Comparison of ENCODE assay signal across 8 cellular contexts in genomic region chr1:149851585-149852213, GRCh38. TPM values are rescaled to one million over a fixed set of nuclear protein-coding genes. Genes with fewer than 3 reads are reported as not detected.
DNase-seq lines count a peak whose midpoint lies in the region; ATAC-seq and FAIRE-seq lines count a peak whose summit lies in the region.
"Not testable (repeated sequence)": the region's sequence is repeated elsewhere in the genome, so short reads cannot be mapped to it uniquely, and the experiment has no call there.

No MANE protein-coding gene starts in this region.

- not testable (repeated sequence) for H3K9me3 Mint-ChIP-seq in activated T-cell treated with anti-CD3 and anti-CD28 coated beads, Interleukin-2, amount 50 U/mL, for 4 hours

- ATAC-seq in GM19397 (IDR thresholded peaks at IDR 0.05; ENCODE audit: unreplicated experiment) (peak; percentile 39), GM21786 (IDR thresholded peaks at IDR 0.05; ENCODE audit: unreplicated experiment) (peak; percentile 27), HG02981 (IDR thresholded peaks at IDR 0.05; ENCODE audit: unreplicated experiment) (peak; percentile 40), HG03457 (IDR thresholded peaks at IDR 0.05; ENCODE audit: unreplicated experiment) (peak; percentile 31), left colon (peak; percentile 60)
- peak; percentile 63 to 64 for ATAC-seq in activated T-cell treated with anti-CD3 and anti-CD28 coated beads, Interleukin-2, amount 50 U/mL, for 4 hours
- peak; percentile 65 for ATAC-seq in stimulated activated naive CD8-positive, alpha-beta T cell treated with anti-CD3 and anti-CD28 coated beads, Interleukin-15, Interleukin-2, amounts not matched to agents 100 U/mL and 50 U/mL, for 24 hours

- intact Hi-C loops in left colon (cut with DNase I, micrococcal nuclease), result not testable (repeated sequence)

- peak; percentile 77 for FAIRE-seq in GM18507 (lab: Jason Lieb, UNC)

- not testable (repeated sequence) for H3K27me3 Mint-ChIP-seq in activated T-cell treated with anti-CD3 and anti-CD28 coated beads, Interleukin-2, amount 50 U/mL, for 4 hours (ENCODE audit: low read depth)

- not testable (repeated sequence) for H3K4me3 Mint-ChIP-seq in activated T-cell treated with anti-CD3 and anti-CD28 coated beads, Interleukin-2, amount 50 U/mL, for 4 hours

- not testable (repeated sequence) for H3K36me3 Mint-ChIP-seq in activated T-cell treated with anti-CD3 and anti-CD28 coated beads, Interleukin-2, amount 50 U/mL, for 4 hours (ENCODE audit: insufficient read depth)

- not testable (repeated sequence) for DNase-seq in GM18507 (ENCODE audit: extremely low spot score, insufficient read length, low read depth); activated T-cell treated with anti-CD3 and anti-CD28 coated beads, Interleukin-2, amount 50 U/mL, for 4 hours; left colon; stimulated activated naive CD8-positive, alpha-beta T cell treated with anti-CD3 and anti-CD28 coated beads, Interleukin-15, Interleukin-2, amounts not matched to agents 100 U/mL and 50 U/mL, for 24 hours

- H3K4me1 Mint-ChIP-seq in activated T-cell treated with anti-CD3 and anti-CD28 coated beads, Interleukin-2, amount 50 U/mL, for 4 hours (ENCODE audit: low read depth), result peaks cover 33% of the 10 kb centered on the region

RNA-seq across cellular contexts. Expression of gene BOLA1, which starts 47.7 kb away (rescaled TPM):
- 10 to 100 TPM; 15.7 to 18.9 (median 17.9) TPM for total RNA-seq in activated T-cell treated with anti-CD3 and anti-CD28 coated beads, Interleukin-2, amount 50 U/mL, for 4 hours
- 10 to 100 TPM; 11.0 to 12.6 TPM for total RNA-seq in left colon
